ENCODE assay signal across 30 cellular contexts in genomic region chrX:45795546-45795945, GRCh38.
"Had no signal": no experiment of that assay in that cellular context is flagged by ENCODE, and none has a peak within 500 bp of the region (broad histone marks: within the 10 kb centered on the region; RNA-seq: fewer than 3 reads in every experiment).

No MANE protein-coding gene starts in this region.

- H3K4me1 ChIP-seq: colonic mucosa, gastrocnemius medialis, left ventricle myocardium inferior, right lobe of liver, suprapubic skin, tibial nerve had no signal

- H3K9me3 Mint-ChIP-seq: activated naive CD4-positive, alpha-beta T cell treated with anti-CD3 and anti-CD28 coated beads for 36 hours; activated naive CD8-positive, alpha-beta T cell treated with anti-CD3 and anti-CD28 coated beads, Interleukin-2, amount 50 U/mL, for 24 hours; activated T-cell treated with anti-CD3 and anti-CD28 coated beads, Interleukin-2, amount 50 U/mL, for 4 hours; effector memory CD8-positive, alpha-beta T cell; naive thymus-derived CD4-positive, alpha-beta T cell; stimulated activated memory B cell treated with anti-CD40 and anti-IgM and Interleukin-4, amounts not matched to agents 10 μg/mL and 1 μg/mL and 100 μg/mL, for 72 hours; T-helper 2 cell treated with Interferon-gamma antibody and Interleukin-4, amounts not matched to agents 5 μg/mL and 100 μg/mL, for 36 hours had no signal

- H3K27me3 Mint-ChIP-seq: activated naive CD8-positive, alpha-beta T cell treated with anti-CD3 and anti-CD28 coated beads, Interleukin-2, amount 50 U/mL, for 24 hours; effector memory CD8-positive, alpha-beta T cell; naive thymus-derived CD4-positive, alpha-beta T cell; stimulated activated memory B cell treated with anti-CD40 and anti-IgM and Interleukin-4, amounts not matched to agents 10 μg/mL and 1 μg/mL and 100 μg/mL, for 72 hours had no signal

- H3K27me3 ChIP-seq: colonic mucosa, gastrocnemius medialis, suprapubic skin, tibial nerve had no signal

- DNase-seq: activated CD4-positive, alpha-beta T cell treated with anti-CD3 and anti-CD28 coated beads, Interleukin-2, amount 50 U/mL, for 1 hour; activated CD8-positive, alpha-beta memory T cell treated with anti-CD3 and anti-CD28 coated beads for 24 hours; activated CD8-positive, alpha-beta memory T cell treated with anti-CD3 and anti-CD28 coated beads, Interleukin-2, amount 50 U/mL, for 4 hours; activated effector memory CD4-positive, alpha-beta T cell treated with Interleukin-2 at 50 U/mL for 16 hours; activated naive CD4-positive, alpha-beta T cell treated with anti-CD3 and anti-CD28 coated beads for 36 hours; activated naive CD8-positive, alpha-beta T cell treated with anti-CD3 and anti-CD28 coated beads, Interleukin-2, amount 50 U/mL, for 24 hours; activated T-cell treated with anti-CD3 and anti-CD28 coated beads, Interleukin-2, amount 50 U/mL, for 4 hours; anterior cingulate cortex; colonic mucosa; dorsolateral prefrontal cortex; effector memory CD8-positive, alpha-beta T cell; esophagus squamous epithelium; gastrocnemius medialis; head of caudate nucleus; hypothalamus; left ventricle myocardium inferior; naive thymus-derived CD4-positive, alpha-beta T cell; occipital lobe; posterior cingulate gyrus; right lobe of liver; stimulated activated CD4-positive, alpha-beta T cell treated with anti-CD3 and anti-CD28 coated beads, Interleukin-2, amount 100 ng/mL, for 24 hours; stomach had no signal

- H3K4me1 Mint-ChIP-seq: neural crest cell had no signal

- H3K4me3 ChIP-seq: colonic mucosa, dorsolateral prefrontal cortex, esophagus squamous epithelium, gastrocnemius medialis, left ventricle myocardium inferior, right lobe of liver, skin epidermis, stomach, suprapubic skin, tibial nerve had no signal

- ATAC-seq: activated CD4-positive, CD25-positive, alpha-beta regulatory T cell treated with anti-CD3 and anti-CD28 coated beads, Interleukin-2, amount 50 U/mL, for 24 hours; activated naive CD8-positive, alpha-beta T cell treated with anti-CD3 and anti-CD28 coated beads, Interleukin-2, amount 50 U/mL, for 24 hours; activated T-cell treated with anti-CD3 and anti-CD28 coated beads, Interleukin-2, amount 50 U/mL, for 4 hours; effector memory CD8-positive, alpha-beta T cell; gastrocnemius medialis; naive thymus-derived CD4-positive, alpha-beta T cell; right lobe of liver; stimulated activated memory B cell treated with anti-CD40 and anti-IgM and Interleukin-4, amounts not matched to agents 10 μg/mL and 1 μg/mL and 100 μg/mL, for 72 hours had no signal

- H3K36me3 ChIP-seq: colonic mucosa, esophagus squamous epithelium, gastrocnemius medialis, left ventricle myocardium inferior, right lobe of liver, stomach, suprapubic skin, tibial nerve had no signal

- H3K27ac ChIP-seq: colonic mucosa, esophagus squamous epithelium, gastrocnemius medialis, left ventricle myocardium inferior, right lobe of liver, skin epidermis, stomach, suprapubic skin, tibial nerve, VCaP had no signal

- H3K4me3 Mint-ChIP-seq: activated naive CD4-positive, alpha-beta T cell treated with anti-CD3 and anti-CD28 coated beads for 36 hours; activated naive CD8-positive, alpha-beta T cell treated with anti-CD3 and anti-CD28 coated beads, Interleukin-2, amount 50 U/mL, for 24 hours; activated T-cell treated with anti-CD3 and anti-CD28 coated beads, Interleukin-2, amount 50 U/mL, for 4 hours; effector memory CD8-positive, alpha-beta T cell; naive thymus-derived CD4-positive, alpha-beta T cell; neural crest cell; stimulated activated memory B cell treated with anti-CD40 and anti-IgM and Interleukin-4, amounts not matched to agents 10 μg/mL and 1 μg/mL and 100 μg/mL, for 72 hours; T-helper 2 cell treated with Interferon-gamma antibody and Interleukin-4, amounts not matched to agents 5 μg/mL and 100 μg/mL, for 36 hours had no signal

- H3K27ac Mint-ChIP-seq: effector memory CD8-positive, alpha-beta T cell; naive thymus-derived CD4-positive, alpha-beta T cell; stimulated activated memory B cell treated with anti-CD40 and anti-IgM and Interleukin-4, amounts not matched to agents 10 μg/mL and 1 μg/mL and 100 μg/mL, for 72 hours had no signal

- H3K9me3 ChIP-seq: colonic mucosa, esophagus squamous epithelium, gastrocnemius medialis, right lobe of liver, stomach, suprapubic skin had no signal

- H3K36me3 Mint-ChIP-seq: stimulated activated memory B cell treated with anti-CD40 and anti-IgM and Interleukin-4, amounts not matched to agents 10 μg/mL and 1 μg/mL and 100 μg/mL, for 72 hours had no signal
